In genomic region chr17:45231481-45232116, GRCh38 we compare ENCODE assay signal across 8 cellular contexts. TPM values are rescaled to one million over a fixed set of nuclear protein-coding genes. Genes with fewer than 3 reads are reported as not detected.
DNase-seq lines count a peak whose midpoint lies in the region; ATAC-seq and TF ChIP-seq lines count a peak whose summit lies in the region.

No MANE protein-coding gene starts in this region.

- in situ Hi-C loops in SK-MEL-5 (cut with HindIII; ENCODE audit: low pct_unique_long_range_greater_than_20kb, low sequenced_read_pairs): no loop called here
- in situ Hi-C loops in transverse colon (cut with MboI; ENCODE audit: low pct_ligation_motif_present in 1 of 4, low pct_unique_long_range_greater_than_20kb in 1 of 4, low sequenced_read_pairs in 3 of 4): no loop called here

- H3K4me3 ChIP-seq in transverse colon: no peak overlapping the region

- H3K27ac ChIP-seq in transverse colon: peak overlapping the region in 2 of 4 donors; percentile 37 to 84

- CTCF ChIA-PET in activated naive CD4-positive, alpha-beta T cell treated with anti-CD3 and anti-CD28 coated beads for 36 hours (lab: Charles Lee): interaction anchor here (0.6 to 11.9 kb wide), 9 partner anchors 10 to 154 kb away, joined by 3 to 412 read pairs (median 6); partner anchors contain the start of genes ACBD4 and FMNL1

- peaks cover 8 to 42% (median 27%) of the 10 kb centered on the region in 4 donors for H3K4me1 ChIP-seq in transverse colon

- H3K9me3 Mint-ChIP-seq in activated naive CD4-positive, alpha-beta T cell treated with anti-CD3 and anti-CD28 coated beads for 36 hours: no peaks in the 10 kb centered on the region
- H3K9me3 Mint-ChIP-seq in glutamatergic neuron (ENCODE audit: unreplicated experiment) (peaks cover 7% of the 10 kb centered on the region), mesothelial cell of epicardium (no peaks in the 10 kb centered on the region)

- ATAC-seq in HG02885 (IDR thresholded peaks at IDR 0.05; ENCODE audit: poor library complexity, unreplicated experiment): no peak

- no peaks in the 10 kb centered on the region for H3K36me3 ChIP-seq in transverse colon

- intact Hi-C loops in activated naive CD4-positive, alpha-beta T cell treated with anti-CD3 and anti-CD28 coated beads for 36 hours (cut with micrococcal nuclease): no loop called here
- intact Hi-C loops in transverse colon (cut with DNase I; ENCODE audit: low total_unique reads): no loop called here

- no peak for TF ChIP-seq EP300 in transverse colon (IDR thresholded peaks at IDR 0.05; ENCODE audit: low read depth)

- H3K27ac Mint-ChIP-seq in activated naive CD4-positive, alpha-beta T cell treated with anti-CD3 and anti-CD28 coated beads for 36 hours: peak overlapping the region; percentile 100
- peak overlapping the region; percentile 92 for H3K27ac Mint-ChIP-seq in glutamatergic neuron (ENCODE audit: unreplicated experiment)
- H3K27ac Mint-ChIP-seq in mesothelial cell of epicardium: no peak overlapping the region

- peaks cover 85% of the 10 kb centered on the region for H3K4me1 Mint-ChIP-seq in activated naive CD4-positive, alpha-beta T cell treated with anti-CD3 and anti-CD28 coated beads for 36 hours (ENCODE audit: low read depth)
- H3K4me1 Mint-ChIP-seq in glutamatergic neuron (ENCODE audit: low read depth, unreplicated experiment): peaks cover 32% of the 10 kb centered on the region
- H3K4me1 Mint-ChIP-seq in mesothelial cell of epicardium: peaks cover 8% of the 10 kb centered on the region

- no peaks in the 10 kb centered on the region for H3K27me3 ChIP-seq in transverse colon

- WGBS in transverse colon (ENCODE audit: low coverage in 1 of 2), 2 donors: 76 to 90% methylated on average over 4 to 19 of the region's 19 CpGs

- no peaks in the 10 kb centered on the region for H3K27me3 Mint-ChIP-seq in activated naive CD4-positive, alpha-beta T cell treated with anti-CD3 and anti-CD28 coated beads for 36 hours (ENCODE audit: low read depth)
- peaks cover 13% of the 10 kb centered on the region for H3K27me3 Mint-ChIP-seq in glutamatergic neuron (ENCODE audit: unreplicated experiment)
- peaks cover 33% of the 10 kb centered on the region for H3K27me3 Mint-ChIP-seq in mesothelial cell of epicardium (ENCODE audit: low read depth)

- peak overlapping the region; percentile 2 for H3K4me3 Mint-ChIP-seq in activated naive CD4-positive, alpha-beta T cell treated with anti-CD3 and anti-CD28 coated beads for 36 hours
- H3K4me3 Mint-ChIP-seq in glutamatergic neuron (ENCODE audit: unreplicated experiment) (peak overlapping the region; percentile 69), mesothelial cell of epicardium (no peak overlapping the region)

- H3K36me3 Mint-ChIP-seq in activated naive CD4-positive, alpha-beta T cell treated with anti-CD3 and anti-CD28 coated beads for 36 hours (ENCODE audit: low read depth): peaks cover 29% of the 10 kb centered on the region
- H3K36me3 Mint-ChIP-seq in glutamatergic neuron (ENCODE audit: unreplicated experiment) (no peaks in the 10 kb centered on the region), mesothelial cell of epicardium (no peaks in the 10 kb centered on the region)

- DNase-seq in activated naive CD4-positive, alpha-beta T cell treated with anti-CD3 and anti-CD28 coated beads for 36 hours: peak; percentile 44
- no peak for DNase-seq in activated naive CD4-positive, alpha-beta T cell treated with anti-CD3 and anti-CD28 coated beads, Interleukin-2, amount 50 U/mL, for 16 hours
- peak; percentile 53 for DNase-seq in SK-MEL-5 (ENCODE audit: low read depth, low spot score)
- peak; percentile 61 for DNase-seq in glutamatergic neuron
- peak; percentile 50 for DNase-seq in transverse colon
- DNase-seq in mesothelial cell of epicardium (ENCODE audit: low spot score in 2 of 2, unreplicated experiment in 2 of 2): no peak
- no peak for DNase-seq in NCI-H2107 treated with DMSO at 0.1 percent for 48 hours (lab: John Stamatoyannopoulos, UW; ENCODE audit: unreplicated experiment)

- TF ChIP-seq CTCF in glutamatergic neuron (IDR thresholded peaks at IDR 0.05; ENCODE audit: partially characterized antibody, unreplicated experiment) (peak; percentile 47), transverse colon (IDR thresholded peaks at IDR 0.05) (peak; percentile 23 to 41 (median 37)), mesothelial cell of epicardium (IDR thresholded peaks at IDR 0.05; ENCODE audit: unreplicated experiment) (no peak)

- H3K9me3 ChIP-seq in transverse colon: no peaks in the 10 kb centered on the region

- TF ChIP-seq POLR2A in transverse colon (IDR thresholded peaks at IDR 0.05): no peak

RNA-seq across cellular contexts. Expression of gene FMNL1, which starts 9.9 kb away (rescaled TPM):
- 100 to 1,000 TPM; 228 to 242 TPM for total RNA-seq in activated naive CD4-positive, alpha-beta T cell treated with anti-CD3 and anti-CD28 coated beads for 36 hours
- 0.21 and 0.63 TPM in 2 replicates for total RNA-seq in SK-MEL-5 (2014; rRNA removed; shearing (Covaris generic))
- 1.0 and 1.6 TPM in 2 replicates for polyA plus RNA-seq in SK-MEL-5 (2015; cell fraction: cytosol; rRNA removed)
- 0.48 and 1.8 TPM in 2 replicates for polyA plus RNA-seq in SK-MEL-5 (2015; cell fraction: nucleus; rRNA removed)
- 24.2 TPM for total RNA-seq in glutamatergic neuron (ENCODE audit: unreplicated experiment)
- total RNA-seq in transverse colon: 10 to 100 TPM in 2 of 4 donors, 1 to 10 TPM in 2; 1.2 to 17.5 (median 10.6) TPM
- total RNA-seq in mesothelial cell of epicardium: 3.0 to 3.7 TPM (median 3.6 TPM) in 3 replicates

RNA-seq across cellular contexts. Expression of gene SPATA32, which starts 30.3 kb away (rescaled TPM):
- total RNA-seq in activated naive CD4-positive, alpha-beta T cell treated with anti-CD3 and anti-CD28 coated beads for 36 hours: under 1 TPM in 1 of 2 experiments, not detected in 1; 0.12 TPM
- not detected in 2 replicates for total RNA-seq in SK-MEL-5 (2014; rRNA removed; shearing (Covaris generic))
- polyA plus RNA-seq in SK-MEL-5 (2015; cell fraction: cytosol; rRNA removed): not detected in 2 replicates
- polyA plus RNA-seq in SK-MEL-5 (2015; cell fraction: nucleus; rRNA removed): not detected in 2 replicates
- total RNA-seq in glutamatergic neuron (ENCODE audit: unreplicated experiment): not detected
- total RNA-seq in transverse colon: under 1 TPM in 1 of 4 donors, not detected in 3; 0.48 TPM
- total RNA-seq in mesothelial cell of epicardium: not detected in 3 replicates

Comparison
In these comparisons a context has a peak if more than half of its experiments do, and no peak if none do; other contexts are left out.
1. DNase-seq: peak in activated naive CD4-positive, alpha-beta T cell treated with anti-CD3 and anti-CD28 coated beads for 36 hours (single experiment), SK-MEL-5 (single experiment), glutamatergic neuron (single experiment) and transverse colon (single experiment); none in activated naive CD4-positive, alpha-beta T cell treated with anti-CD3 and anti-CD28 coated beads, Interleukin-2, amount 50 U/mL, for 16 hours (single experiment), mesothelial cell of epicardium (0 of 2) and NCI-H2107 treated with DMSO at 0.1 percent for 48 hours (single experiment).